28 cellular contexts compared by ENCODE assay signal in the genomic region with DNA sequence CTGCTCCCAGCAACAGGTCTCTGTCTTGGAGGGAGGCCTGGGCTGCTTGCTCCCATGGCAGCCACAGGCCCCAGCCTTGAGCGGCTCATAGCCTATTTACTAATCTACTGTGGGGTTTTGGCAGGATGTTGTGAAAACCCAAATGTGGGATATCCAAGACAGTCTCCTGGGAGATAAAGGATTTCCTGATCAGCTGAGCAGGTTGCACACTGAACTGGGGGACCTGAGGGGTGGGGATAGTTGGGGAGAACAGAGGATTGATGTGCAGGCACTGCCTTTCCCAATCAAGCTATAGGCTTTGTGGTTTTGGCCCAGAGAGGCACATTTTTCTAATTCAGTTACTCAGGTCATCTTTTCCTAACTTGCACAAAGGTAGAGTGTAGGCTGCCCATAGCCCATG.
"Had no signal": no experiment of that assay in that cellular context is flagged by ENCODE, and none has a peak within 500 bp of the region (broad histone marks: within the 10 kb centered on the region; RNA-seq: fewer than 3 reads in every experiment).

No MANE protein-coding gene starts in this region.

- H3K4me1 ChIP-seq: adrenal gland, body of pancreas, esophagus muscularis mucosa, gastroesophageal sphincter had no signal

- H3K27me3 ChIP-seq: adrenal gland, body of pancreas, esophagus muscularis mucosa, gastroesophageal sphincter had no signal

- DNase-seq: activated CD4-positive, alpha-beta memory T cell treated with anti-CD3 and anti-CD28 coated beads for 36 hours; activated CD4-positive, alpha-beta T cell treated with anti-CD3 and anti-CD28 coated beads for 1 hour; activated CD4-positive, alpha-beta T cell treated with anti-CD3 and anti-CD28 coated beads for 48 hours; activated CD8-positive, alpha-beta memory T cell treated with anti-CD3 and anti-CD28 coated beads, Interleukin-2, amount 10 ng/mL, durations not matched to agents 7 days and 5 days; activated CD8-positive, alpha-beta memory T cell treated with anti-CD3 and anti-CD28 coated beads, Interleukin-2, amount 50 U/mL, for 4 hours; activated CD8-positive, alpha-beta T cell treated with anti-CD3 and anti-CD28 coated beads, Interleukin-2, amount 10 ng/mL, durations not matched to agents 7 days and 5 days; activated effector memory CD4-positive, alpha-beta T cell treated with anti-CD3 and anti-CD28 coated beads, Interleukin-2, amount 50 U/mL, for 16 hours; activated naive CD4-positive, alpha-beta T cell treated with anti-CD3 and anti-CD28 coated beads for 36 hours; activated naive CD8-positive, alpha-beta T cell treated with anti-CD3 and anti-CD28 coated beads for 36 hours; activated naive CD8-positive, alpha-beta T cell treated with anti-CD3 and anti-CD28 coated beads, Interleukin-2, amount 50 U/mL, for 24 hours; activated T-cell treated with anti-CD3 and anti-CD28 coated beads, Interleukin-2, amount 50 U/mL, for 1 hour; activated T-cell treated with anti-CD3 and anti-CD28 coated beads, Interleukin-2, amount 50 U/mL, for 48 hours; adrenal gland; amygdala; aorta; body of pancreas; caudate nucleus; cortex of kidney; dermis blood vessel endothelial cell; effector CD4-positive, alpha-beta T cell; effector memory CD8-positive, alpha-beta T cell; erythroblast; foreskin melanocyte; T-helper 2 cell had no signal

- H3K4me3 ChIP-seq: adrenal gland, body of pancreas, esophagus muscularis mucosa, gastroesophageal sphincter had no signal

- H3K27ac ChIP-seq: adrenal gland, body of pancreas, esophagus muscularis mucosa, gastroesophageal sphincter, VCaP had no signal

- H3K9me3 ChIP-seq: adrenal gland, body of pancreas, esophagus muscularis mucosa had no signal

- H3K36me3 ChIP-seq: adrenal gland, esophagus muscularis mucosa, gastroesophageal sphincter had no signal

- ATAC-seq: activated CD8-positive, alpha-beta memory T cell treated with anti-CD3 and anti-CD28 coated beads, Interleukin-2, amount 10 ng/mL, durations not matched to agents 7 days and 5 days; activated CD8-positive, alpha-beta T cell treated with anti-CD3 and anti-CD28 coated beads, Interleukin-2, amount 10 ng/mL, durations not matched to agents 7 days and 5 days; activated naive CD8-positive, alpha-beta T cell treated with anti-CD3 and anti-CD28 coated beads, Interleukin-2, amount 50 U/mL, for 24 hours; body of pancreas; effector memory CD8-positive, alpha-beta T cell; gastroesophageal sphincter; WTC11 had no signal
